Comparison of ENCODE assay signal across 1 cellular context in the genomic region with DNA sequence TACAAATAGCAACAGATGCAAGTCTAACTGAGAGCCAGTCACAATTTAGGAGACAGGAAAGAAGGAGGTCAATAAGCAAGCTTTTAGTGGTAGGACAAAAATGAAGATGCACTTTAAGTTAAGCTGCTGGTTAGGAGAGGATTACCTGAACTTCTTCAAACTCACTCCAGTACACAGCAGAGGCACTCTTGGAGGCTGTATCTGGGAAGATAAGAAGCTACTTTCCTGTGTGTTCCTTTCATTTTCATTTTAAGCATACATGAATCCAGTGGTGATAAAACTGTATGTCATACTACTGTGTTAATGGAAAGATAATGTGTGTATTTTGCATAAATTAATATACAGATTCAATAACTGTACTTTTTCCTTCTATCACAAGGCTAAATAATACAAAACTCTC.
TF ChIP-seq lines count a peak whose summit lies in the region.

No MANE protein-coding gene starts in this region.

TF ChIP-seq in IMR-90, 13 proteins besides CTCF, POLR2A, EP300 and RAD21:
- no peak for TF ChIP-seq MAZ (IDR thresholded peaks at IDR 0.05; ENCODE audit: borderline replicate concordance, low read depth, low read length)
- TF ChIP-seq CEBPB (IDR thresholded peaks at IDR 0.05; ENCODE audit: low read depth, low read length): no peak
- no peak for TF ChIP-seq MXI1 (IDR thresholded peaks at IDR 0.05; ENCODE audit: borderline replicate concordance, low read depth, low read length)
- no peak for TF ChIP-seq FOS (IDR thresholded peaks at IDR 0.05; ENCODE audit: low read depth, low read length)
- no peak for TF ChIP-seq RFX5 (IDR thresholded peaks at IDR 0.05; ENCODE audit: low read depth, low read length)
- TF ChIP-seq NFE2L2 (IDR thresholded peaks at IDR 0.05; ENCODE audit: low read depth, low read length): no peak
- TF ChIP-seq BHLHE40 (IDR thresholded peaks at IDR 0.05; ENCODE audit: low read depth, low read length): no peak
- no peak for TF ChIP-seq CHD1 (IDR thresholded peaks at IDR 0.05; ENCODE audit: low read depth, low read length)
- no peak for TF ChIP-seq RCOR1 (IDR thresholded peaks at IDR 0.05; ENCODE audit: insufficient replicate concordance, low read length)
